In genomic region chr11:35173011-35173511, GRCh38 we compare ENCODE assay signal across 9 cellular contexts. TPM values are rescaled to one million over a fixed set of nuclear protein-coding genes. Genes with fewer than 3 reads are reported as not detected.
DNase-seq lines count a peak whose midpoint lies in the region; ATAC-seq and TF ChIP-seq lines count a peak whose summit lies in the region.
"Had no signal": no experiment of that assay in that cellular context is flagged by ENCODE, and none has a peak within 500 bp of the region (broad histone marks: within the 10 kb centered on the region; RNA-seq: fewer than 3 reads in every experiment).

No MANE protein-coding gene starts in this region.

- H3K27ac ChIP-seq in A673 (ENCODE audit: low read depth, low read length, poor library complexity, severe bottlenecking) (no peak overlapping the region), psoas muscle (no peak overlapping the region)

- no TSS peak for BruUV-seq in A673 (replicated peaks; lab: Mats Ljungman, UMichigan)

- WGBS in psoas muscle, 3 donors: 54 to 72% (median 64%) methylated on average over 2 of the region's 2 CpGs

- H3K4me1 Mint-ChIP-seq in activated CD4-positive, alpha-beta memory T cell treated with anti-CD3 and anti-CD28 coated beads, Interleukin-2, amount 10 ng/mL, durations not matched to agents 7 days and 5 days: peaks cover 94% of the 10 kb centered on the region
- H3K4me1 Mint-ChIP-seq in naive B cell: peaks cover 72 to 84% (median 76%) of the 10 kb centered on the region in 3 donors

- peaks cover 15% of the 10 kb centered on the region for H3K27me3 ChIP-seq in A673 (replicated peaks; ENCODE audit: insufficient read depth, low read depth, low read length, poor library complexity)
- H3K27me3 ChIP-seq in psoas muscle (ENCODE audit: insufficient read depth in 3 of 3, low read length in 2 of 3): no peaks in the 10 kb centered on the region
- H3K27me3 ChIP-seq: heart left ventricle had no signal

- TF ChIP-seq CTCF in A673 (conservative IDR thresholded peaks at IDR 0.05; ENCODE audit: low read depth, low read length) (no peak), psoas muscle (IDR thresholded peaks at IDR 0.05) (no peak)

- CTCF ChIA-PET in activated CD4-positive, alpha-beta memory T cell treated with anti-CD3 and anti-CD28 coated beads, Interleukin-2, amount 10 ng/mL, durations not matched to agents 7 days and 5 days (lab: Charles Lee): interaction anchor here (1.4 kb wide), 1 partner anchor 33 kb away, joined by 4 read pairs; the partner anchor contains the start of gene CD44
- CTCF ChIA-PET in A673 (lab: Charles Lee): no interaction called here

- peak overlapping the region; percentile 21 for H3K4me3 Mint-ChIP-seq in activated CD4-positive, alpha-beta memory T cell treated with anti-CD3 and anti-CD28 coated beads, Interleukin-2, amount 10 ng/mL, durations not matched to agents 7 days and 5 days
- peak overlapping the region; percentile 66 to 94 (median 88) for H3K4me3 Mint-ChIP-seq in naive B cell

- H3K36me3 Mint-ChIP-seq in activated CD4-positive, alpha-beta memory T cell treated with anti-CD3 and anti-CD28 coated beads, Interleukin-2, amount 10 ng/mL, durations not matched to agents 7 days and 5 days (ENCODE audit: low read depth): peaks cover 85% of the 10 kb centered on the region
- H3K36me3 Mint-ChIP-seq in naive B cell: peaks cover 4 to 8% of the 10 kb centered on the region in 2 donors

- H3K27ac Mint-ChIP-seq in activated CD4-positive, alpha-beta memory T cell treated with anti-CD3 and anti-CD28 coated beads, Interleukin-2, amount 10 ng/mL, durations not matched to agents 7 days and 5 days: peak overlapping the region; percentile 68
- peak overlapping the region; percentile 84 to 99 (median 98) for H3K27ac Mint-ChIP-seq in naive B cell

- DNase-seq in activated CD4-positive, alpha-beta memory T cell treated with anti-CD3 and anti-CD28 coated beads, Interleukin-2, amount 10 ng/mL, durations not matched to agents 7 days and 5 days: no peak
- DNase-seq in naive B cell (peak; percentile 60), A673 (ENCODE audit: low spot score) (no peak), 8988T (no peak), psoas muscle (no peak)
- DNase-seq in activated CD4-positive, alpha-beta T cell treated with anti-CD3 and anti-CD28 coated beads for 48 hours: no peak

- POLR2A ChIA-PET in activated CD4-positive, alpha-beta memory T cell treated with anti-CD3 and anti-CD28 coated beads, Interleukin-2, amount 10 ng/mL, durations not matched to agents 7 days and 5 days (lab: Charles Lee): interaction anchor here (1.3 to 30.8 kb wide), 7 partner anchors 9 to 257 kb away, joined by 3 to 634 read pairs (median 9); partner anchors contain the start of genes APIP, CD44 and PDHX
- POLR2A ChIA-PET in A673 (lab: Charles Lee; ENCODE audit: low non-redundant PET): no interaction called here

- no peaks in the 10 kb centered on the region for H3K27me3 Mint-ChIP-seq in activated CD4-positive, alpha-beta memory T cell treated with anti-CD3 and anti-CD28 coated beads, Interleukin-2, amount 10 ng/mL, durations not matched to agents 7 days and 5 days
- no peaks in the 10 kb centered on the region for H3K27me3 Mint-ChIP-seq in naive B cell

- H3K4me1 ChIP-seq in A673 (ENCODE audit: insufficient read depth, low read length, poor library complexity, severe bottlenecking) (no peaks in the 10 kb centered on the region), psoas muscle (no peaks in the 10 kb centered on the region)

- no peaks in the 10 kb centered on the region for H3K36me3 ChIP-seq in A673 (ENCODE audit: insufficient read depth, low read length, poor library complexity, severe bottlenecking)
- peaks cover 0 to 13% of the 10 kb centered on the region in 2 donors for H3K36me3 ChIP-seq in psoas muscle (ENCODE audit: insufficient read depth in 1 of 2, low read depth in 1 of 2)

- no peaks in the 10 kb centered on the region for H3K9me3 Mint-ChIP-seq in activated CD4-positive, alpha-beta memory T cell treated with anti-CD3 and anti-CD28 coated beads, Interleukin-2, amount 10 ng/mL, durations not matched to agents 7 days and 5 days
- H3K9me3 Mint-ChIP-seq in naive B cell: no peaks in the 10 kb centered on the region

- H3K4me3 ChIP-seq in A673 (ENCODE audit: low read depth, low read length, poor library complexity, severe bottlenecking) (no peak overlapping the region), psoas muscle (no peak overlapping the region)

- ATAC-seq in GM18861 (IDR thresholded peaks at IDR 0.05; ENCODE audit: unreplicated experiment) (peak; percentile 49), HG02852 (IDR thresholded peaks at IDR 0.05; ENCODE audit: unreplicated experiment) (peak; percentile 57), naive B cell (ENCODE audit: low read depth in 2 of 2) (peak; percentile 85 to 87), psoas muscle (no peak)

- intact Hi-C loops in A673 (cut with micrococcal nuclease; ENCODE audit: unreplicated experiment): no loop called here
- intact Hi-C loops in psoas muscle (cut with DNase I): no loop called here

- no peaks in the 10 kb centered on the region for H3K9me3 ChIP-seq in A673 (ENCODE audit: low read depth, low read length, poor library complexity, severe bottlenecking)
- H3K9me3 ChIP-seq in psoas muscle: no peaks in the 10 kb centered on the region
- H3K9me3 ChIP-seq: heart left ventricle had no signal

RNA-seq across cellular contexts. Expression of gene CD44, which starts 34.1 kb away (rescaled TPM):
- total RNA-seq in activated CD4-positive, alpha-beta memory T cell treated with anti-CD3 and anti-CD28 coated beads, Interleukin-2, amount 10 ng/mL, durations not matched to agents 7 days and 5 days: 100 to 1,000 TPM; 634 to 645 TPM
- polyA plus RNA-seq in naive B cell (ENCODE audit: low read depth in 6 of 6) (100 to 1,000 TPM; 156 to 277 (median 187) TPM), psoas muscle (1 to 10 TPM; 3.4 to 9.9 (median 9.8) TPM)
- total RNA-seq in A673 (2021) (13.1 and 15.9 TPM in 2 replicates), psoas muscle (10 to 100 TPM; 23.2 to 35.4 (median 25.5) TPM)

Comparison
In these comparisons a context has a peak if more than half of its experiments do, and no peak if none do; other contexts are left out.
1. ATAC-seq: peak in GM18861 (single experiment), HG02852 (single experiment) and naive B cell (2 of 2); none in psoas muscle (0 of 4).
2. RNA of gene CD44, which starts 34.1 kb away (total RNA-seq): 634 to 645 TPM in activated CD4-positive, alpha-beta memory T cell treated with anti-CD3 and anti-CD28 coated beads, Interleukin-2, amount 10 ng/mL, durations not matched to agents 7 days and 5 days; 23.2 to 35.4 TPM in psoas muscle and 13.1 to 15.9 TPM in A673; every median in the first group is over 10 times any median in the second.